Comparison of ENCODE assay signal across 8 cellular contexts in the genomic region with DNA sequence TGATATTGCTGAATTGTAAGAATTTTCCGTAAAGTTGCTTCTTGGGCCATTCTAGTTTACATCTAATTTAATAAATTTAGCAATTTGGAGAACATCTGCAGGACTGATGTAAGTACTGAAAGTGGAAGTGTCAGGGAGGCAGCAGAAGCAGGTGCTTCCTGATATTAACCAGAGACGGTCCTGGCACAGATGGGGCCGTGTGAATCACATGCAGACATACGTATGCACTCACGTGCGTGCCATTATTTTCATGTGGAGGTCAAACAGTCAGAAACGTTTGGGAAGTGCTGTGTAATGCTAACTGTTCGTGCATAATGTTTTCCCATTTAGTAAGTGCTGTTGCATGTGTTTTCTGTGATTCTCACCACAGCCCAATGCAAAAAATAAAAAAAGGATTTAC.
DNase-seq lines count a peak whose midpoint lies in the region; ATAC-seq and TF ChIP-seq lines count a peak whose summit lies in the region.

No MANE protein-coding gene starts in this region.

- no peak overlapping the region for H3K4me3 Mint-ChIP-seq in WTC11

- no peak for TF ChIP-seq CTCF in DOHH2 (IDR thresholded peaks at IDR 0.05; ENCODE audit: low read depth, low read length, poor library complexity, severe bottlenecking)
- no peak for TF ChIP-seq CTCF in fibroblast of mammary gland (conservative IDR thresholded peaks at IDR 0.05; ENCODE audit: control insufficient read depth, insufficient read depth, low read depth, low read length)
- TF ChIP-seq CTCF in WTC11 (IDR thresholded peaks at IDR 0.05): no peak

- CTCF ChIA-PET in WTC11 (lab: Charles Lee): no interaction called here

- H3K9me3 ChIP-seq in DOHH2 (ENCODE audit: control insufficient read depth, insufficient read depth, low read length): no peaks in the 10 kb centered on the region

- peaks cover 6% of the 10 kb centered on the region; the same call in 1 of the 2 replicates for H4K20me1 ChIP-seq in DOHH2 (ENCODE audit: control insufficient read depth, insufficient read depth, low read depth, low read length)

- POLR2A ChIA-PET in WTC11 (lab: Charles Lee): interaction anchor here (0.6 kb wide), 1 partner anchor 74 kb away, joined by 8 read pairs; no protein-coding TSS in a partner anchor

- H3K9me2 ChIP-seq in DOHH2 (replicated peaks; ENCODE audit: control insufficient read depth, low read length): no peaks in the 10 kb centered on the region

- peak overlapping the region; percentile 99 for H3K4me2 ChIP-seq in DOHH2 (ENCODE audit: low read length)

- peak; percentile 90 for ATAC-seq in GM21528 (IDR thresholded peaks at IDR 0.05; ENCODE audit: low FRiP score, unreplicated experiment)
- no peak for ATAC-seq in WTC11

- H3K9me3 Mint-ChIP-seq in WTC11: no peaks in the 10 kb centered on the region

- peaks cover 75% of the 10 kb centered on the region for H3K4me1 ChIP-seq in DOHH2 (ENCODE audit: control insufficient read depth, low read length)

- H3K27me3 Mint-ChIP-seq in WTC11 (ENCODE audit: low read depth): no peaks in the 10 kb centered on the region

- H3K36me3 Mint-ChIP-seq in WTC11: no peaks in the 10 kb centered on the region

- H3K27ac Mint-ChIP-seq in WTC11: no peak overlapping the region

- peak overlapping the region; percentile 100 for H3K27ac ChIP-seq in DOHH2 (ENCODE audit: low read depth, low read length)

- H3K79me2 ChIP-seq in DOHH2 (ENCODE audit: control insufficient read depth, low read length): peaks cover 82% of the 10 kb centered on the region

- no peaks in the 10 kb centered on the region for H3K27me3 ChIP-seq in DOHH2 (ENCODE audit: control insufficient read depth, low read length)

- H3K36me3 ChIP-seq in DOHH2 (ENCODE audit: control insufficient read depth, low read length): peaks cover 40% of the 10 kb centered on the region

- H3K4me3 ChIP-seq in DOHH2 (ENCODE audit: low read length) (peak overlapping the region; percentile 74; the same call in 1 of the 2 replicates), fibroblast of mammary gland (ENCODE audit: control insufficient read depth, low read depth, low read length) (no peak overlapping the region)

- H3F3A ChIP-seq in DOHH2 (ENCODE audit: control insufficient read depth, insufficient read depth): peaks cover 26% of the 10 kb centered on the region

- 0 out of 2 replicates have a peak, but pooled peaks cover 3% of the 10 kb centered on the region for H3K4me1 Mint-ChIP-seq in WTC11

- DNase-seq in LHCN-M2 (ENCODE audit: low read depth) (peak; percentile 13), fibroblast of mammary gland (ENCODE audit: low read depth) (peak; percentile 93), WTC11 (ENCODE audit: low spot score) (no peak), NCI-H2107 (lab: John Stamatoyannopoulos, UW) (no peak)
- peak; percentile 64 to 72 for DNase-seq in activated CD4-positive, alpha-beta T cell treated with anti-CD3 and anti-CD28 coated beads, Interleukin-2, amount 50 U/mL, for 48 hours
- DNase-seq in stimulated activated CD4-positive, alpha-beta T cell treated with anti-CD3 and anti-CD28 coated beads, Interleukin-15, amount 100 ng/mL, for 24 hours: peak; percentile 79

TF ChIP-seq in WTC11, 78 proteins besides CTCF, POLR2A, EP300 and RAD21 (continues in another document):
- no peak for TF ChIP-seq NR2C2 (CRISPR knock-in tag; IDR thresholded peaks at IDR 0.05)
- TF ChIP-seq, protein P1, sequence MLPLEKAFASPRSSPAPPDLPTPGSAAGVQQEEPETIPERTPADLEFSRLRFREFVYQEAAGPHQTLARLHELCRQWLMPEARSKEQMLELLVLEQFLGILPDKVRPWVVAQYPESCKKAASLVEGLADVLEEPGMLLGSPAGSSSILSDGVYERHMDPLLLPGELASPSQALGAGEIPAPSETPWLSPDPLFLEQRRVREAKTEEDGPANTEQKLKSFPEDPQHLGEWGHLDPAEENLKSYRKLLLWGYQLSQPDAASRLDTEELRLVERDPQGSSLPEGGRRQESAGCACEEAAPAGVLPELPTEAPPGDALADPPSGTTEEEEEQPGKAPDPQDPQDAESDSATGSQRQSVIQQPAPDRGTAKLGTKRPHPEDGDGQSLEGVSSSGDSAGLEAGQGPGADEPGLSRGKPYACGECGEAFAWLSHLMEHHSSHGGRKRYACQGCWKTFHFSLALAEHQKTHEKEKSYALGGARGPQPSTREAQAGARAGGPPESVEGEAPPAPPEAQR (CRISPR knock-in tag; IDR thresholded peaks at IDR 0.05): no peak
- no peak for TF ChIP-seq ZNF232 (CRISPR knock-in tag; IDR thresholded peaks at IDR 0.05)
- no peak for TF ChIP-seq SMAD3 (CRISPR knock-in tag; IDR thresholded peaks at IDR 0.05; ENCODE audit: borderline replicate concordance)
- no peak for TF ChIP-seq HMGA2 (CRISPR knock-in tag; IDR thresholded peaks at IDR 0.05)
- TF ChIP-seq, protein P2, sequence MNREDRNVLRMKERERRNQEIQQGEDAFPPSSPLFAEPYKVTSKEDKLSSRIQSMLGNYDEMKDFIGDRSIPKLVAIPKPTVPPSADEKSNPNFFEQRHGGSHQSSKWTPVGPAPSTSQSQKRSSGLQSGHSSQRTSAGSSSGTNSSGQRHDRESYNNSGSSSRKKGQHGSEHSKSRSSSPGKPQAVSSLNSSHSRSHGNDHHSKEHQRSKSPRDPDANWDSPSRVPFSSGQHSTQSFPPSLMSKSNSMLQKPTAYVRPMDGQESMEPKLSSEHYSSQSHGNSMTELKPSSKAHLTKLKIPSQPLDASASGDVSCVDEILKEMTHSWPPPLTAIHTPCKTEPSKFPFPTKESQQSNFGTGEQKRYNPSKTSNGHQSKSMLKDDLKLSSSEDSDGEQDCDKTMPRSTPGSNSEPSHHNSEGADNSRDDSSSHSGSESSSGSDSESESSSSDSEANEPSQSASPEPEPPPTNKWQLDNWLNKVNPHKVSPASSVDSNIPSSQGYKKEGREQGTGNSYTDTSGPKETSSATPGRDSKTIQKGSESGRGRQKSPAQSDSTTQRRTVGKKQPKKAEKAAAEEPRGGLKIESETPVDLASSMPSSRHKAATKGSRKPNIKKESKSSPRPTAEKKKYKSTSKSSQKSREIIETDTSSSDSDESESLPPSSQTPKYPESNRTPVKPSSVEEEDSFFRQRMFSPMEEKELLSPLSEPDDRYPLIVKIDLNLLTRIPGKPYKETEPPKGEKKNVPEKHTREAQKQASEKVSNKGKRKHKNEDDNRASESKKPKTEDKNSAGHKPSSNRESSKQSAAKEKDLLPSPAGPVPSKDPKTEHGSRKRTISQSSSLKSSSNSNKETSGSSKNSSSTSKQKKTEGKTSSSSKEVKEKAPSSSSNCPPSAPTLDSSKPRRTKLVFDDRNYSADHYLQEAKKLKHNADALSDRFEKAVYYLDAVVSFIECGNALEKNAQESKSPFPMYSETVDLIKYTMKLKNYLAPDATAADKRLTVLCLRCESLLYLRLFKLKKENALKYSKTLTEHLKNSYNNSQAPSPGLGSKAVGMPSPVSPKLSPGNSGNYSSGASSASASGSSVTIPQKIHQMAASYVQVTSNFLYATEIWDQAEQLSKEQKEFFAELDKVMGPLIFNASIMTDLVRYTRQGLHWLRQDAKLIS (CRISPR knock-in tag; IDR thresholded peaks at IDR 0.05; ENCODE audit: borderline replicate concordance): no peak
- no peak for TF ChIP-seq ATF1 (CRISPR knock-in tag; IDR thresholded peaks at IDR 0.05)
- no peak for TF ChIP-seq SOX15 (CRISPR knock-in tag; IDR thresholded peaks at IDR 0.05)
- TF ChIP-seq, protein P3, sequence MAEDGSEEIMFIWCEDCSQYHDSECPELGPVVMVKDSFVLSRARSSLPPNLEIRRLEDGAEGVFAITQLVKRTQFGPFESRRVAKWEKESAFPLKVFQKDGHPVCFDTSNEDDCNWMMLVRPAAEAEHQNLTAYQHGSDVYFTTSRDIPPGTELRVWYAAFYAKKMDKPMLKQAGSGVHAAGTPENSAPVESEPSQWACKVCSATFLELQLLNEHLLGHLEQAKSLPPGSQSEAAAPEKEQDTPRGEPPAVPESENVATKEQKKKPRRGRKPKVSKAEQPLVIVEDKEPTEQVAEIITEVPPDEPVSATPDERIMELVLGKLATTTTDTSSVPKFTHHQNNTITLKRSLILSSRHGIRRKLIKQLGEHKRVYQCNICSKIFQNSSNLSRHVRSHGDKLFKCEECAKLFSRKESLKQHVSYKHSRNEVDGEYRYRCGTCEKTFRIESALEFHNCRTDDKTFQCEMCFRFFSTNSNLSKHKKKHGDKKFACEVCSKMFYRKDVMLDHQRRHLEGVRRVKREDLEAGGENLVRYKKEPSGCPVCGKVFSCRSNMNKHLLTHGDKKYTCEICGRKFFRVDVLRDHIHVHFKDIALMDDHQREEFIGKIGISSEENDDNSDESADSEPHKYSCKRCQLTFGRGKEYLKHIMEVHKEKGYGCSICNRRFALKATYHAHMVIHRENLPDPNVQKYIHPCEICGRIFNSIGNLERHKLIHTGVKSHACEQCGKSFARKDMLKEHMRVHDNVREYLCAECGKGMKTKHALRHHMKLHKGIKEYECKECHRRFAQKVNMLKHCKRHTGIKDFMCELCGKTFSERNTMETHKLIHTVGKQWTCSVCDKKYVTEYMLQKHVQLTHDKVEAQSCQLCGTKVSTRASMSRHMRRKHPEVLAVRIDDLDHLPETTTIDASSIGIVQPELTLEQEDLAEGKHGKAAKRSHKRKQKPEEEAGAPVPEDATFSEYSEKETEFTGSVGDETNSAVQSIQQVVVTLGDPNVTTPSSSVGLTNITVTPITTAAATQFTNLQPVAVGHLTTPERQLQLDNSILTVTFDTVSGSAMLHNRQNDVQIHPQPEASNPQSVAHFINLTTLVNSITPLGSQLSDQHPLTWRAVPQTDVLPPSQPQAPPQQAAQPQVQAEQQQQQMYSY (CRISPR knock-in tag; IDR thresholded peaks at IDR 0.05): no peak
- no peak for TF ChIP-seq ZNF281 (CRISPR knock-in tag; IDR thresholded peaks at IDR 0.05)

Comparison
In these comparisons a context has a peak if more than half of its experiments do, and no peak if none do; other contexts are left out.
1. DNase-seq: peak in LHCN-M2 (single experiment), activated CD4-positive, alpha-beta T cell treated with anti-CD3 and anti-CD28 coated beads, Interleukin-2, amount 50 U/mL, for 48 hours (2 of 2), fibroblast of mammary gland (single experiment) and stimulated activated CD4-positive, alpha-beta T cell treated with anti-CD3 and anti-CD28 coated beads, Interleukin-15, amount 100 ng/mL, for 24 hours (single experiment); none in WTC11 (single experiment) and NCI-H2107 (single experiment).